20 cellular contexts compared by ENCODE assay signal in the genomic region with DNA sequence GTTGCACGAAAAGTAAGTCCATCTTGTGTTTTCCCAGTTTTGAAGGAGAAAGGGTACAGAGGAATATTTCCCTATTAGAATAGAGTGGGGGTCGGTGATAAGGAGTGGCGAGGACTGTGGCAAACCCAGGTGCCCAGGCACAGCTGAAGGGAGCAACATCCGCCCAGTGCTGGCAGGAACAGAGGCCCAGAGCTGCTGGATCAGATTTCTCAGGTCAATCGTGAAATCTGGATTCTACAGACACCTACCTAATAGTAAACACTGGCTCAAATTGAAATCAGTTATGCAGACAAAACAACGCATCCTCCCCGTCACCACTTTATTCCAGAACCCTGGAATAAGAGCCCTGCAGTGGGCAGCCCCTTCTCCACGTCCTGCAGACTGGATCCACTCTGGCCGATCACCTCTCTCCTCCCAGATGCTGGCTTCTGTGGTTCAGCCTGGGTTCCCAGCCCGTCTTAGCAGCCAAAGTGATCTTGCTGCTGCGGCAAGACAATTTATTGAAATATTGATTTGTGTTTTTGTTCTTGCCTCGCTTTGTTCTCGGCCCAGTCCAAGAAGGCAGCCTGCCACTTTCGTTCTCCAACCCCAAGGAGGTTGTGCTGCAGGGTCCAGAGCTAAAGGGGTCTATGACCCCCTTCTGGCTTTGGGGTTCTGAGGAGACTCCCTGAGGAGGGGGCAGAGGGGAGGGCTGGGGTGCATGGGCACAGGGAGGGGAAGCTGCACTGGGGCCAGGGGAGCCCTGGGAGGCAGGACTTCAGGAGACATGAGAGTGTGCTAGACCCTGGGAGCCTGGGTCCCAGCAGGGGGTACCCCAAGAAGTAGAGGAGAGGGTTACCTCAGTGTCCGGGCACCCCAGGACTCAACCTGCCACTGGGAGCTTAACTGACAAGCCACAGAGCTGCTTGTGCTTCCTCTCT.
DNase-seq lines count a peak whose midpoint lies in the region; ATAC-seq and TF ChIP-seq lines count a peak whose summit lies in the region.
"Had no signal": no experiment of that assay in that cellular context is flagged by ENCODE, and none has a peak within 500 bp of the region (broad histone marks: within the 10 kb centered on the region; RNA-seq: fewer than 3 reads in every experiment).

No MANE protein-coding gene starts in this region.

- no peak overlapping the region for H3K4me3 ChIP-seq in right atrium auricular region

- H3K36me3 ChIP-seq in right atrium auricular region = no peaks in the 10 kb centered on the region

- CTCF ChIA-PET in activated CD8-positive, alpha-beta T cell treated with anti-CD3 and anti-CD28 coated beads for 36 hours (lab: Charles Lee) = no interaction called here

- H3K27me3 Mint-ChIP-seq in endothelial cell (ENCODE audit: unreplicated experiment) = peaks cover 6% of the 10 kb centered on the region
- no peaks in the 10 kb centered on the region for H3K27me3 Mint-ChIP-seq in neural crest cell (ENCODE audit: low read depth)
- H3K27me3 Mint-ChIP-seq in activated CD8-positive, alpha-beta T cell treated with anti-CD3 and anti-CD28 coated beads for 36 hours = peaks cover 4% of the 10 kb centered on the region

- DNase-seq in left cardiac atrium = peak; percentile 11
- DNase-seq in right atrium auricular region (ENCODE audit: low spot score) = no peak
- no peak for DNase-seq in endothelial cell (ENCODE audit: low spot score)
- no peak for DNase-seq in neural crest cell (ENCODE audit: low read depth, low spot score)
- no peak for DNase-seq in activated CD8-positive, alpha-beta T cell treated with anti-CD3 and anti-CD28 coated beads for 36 hours
- DNase-seq in stimulated activated CD8-positive, alpha-beta memory T cell treated with anti-CD3 and anti-CD28 coated beads, Interleukin-4, amount 100 ng/mL, for 48 hours = no peak
- no peak for DNase-seq in SIG-M5 (lab: John Stamatoyannopoulos, UW)
- DNase-seq: ACHN; C1 segment of cervical spinal cord; DMS79 treated with DMSO at 0.1 percent for 48 hours; HFFc6; KG1; MV-4-11; NCI-H1417; NCI-H187; NCI-H2107; NCI-H510A; NCI-H748 treated with DMSO at 0.1 percent for 48 hours; NK-92 treated with Interleukin-12 subunit alpha and Interleukin-12 subunit beta, amount 100 ng/mL, for 24 hours; SHP77 had no signal

- H3K27ac Mint-ChIP-seq in endothelial cell (ENCODE audit: unreplicated experiment) (peak overlapping the region; percentile 36), neural crest cell (ENCODE audit: unreplicated experiment) (peak overlapping the region; percentile 32)
- H3K27ac Mint-ChIP-seq in activated CD8-positive, alpha-beta T cell treated with anti-CD3 and anti-CD28 coated beads for 36 hours = no peak overlapping the region
- H3K27ac Mint-ChIP-seq: HFFc6 had no signal

- peaks cover 0 to 15% of the 10 kb centered on the region in 2 donors for H3K4me1 ChIP-seq in right atrium auricular region

- H3K4me3 Mint-ChIP-seq in endothelial cell (ENCODE audit: unreplicated experiment) (no peak overlapping the region), neural crest cell (no peak overlapping the region)
- H3K4me3 Mint-ChIP-seq in activated CD8-positive, alpha-beta T cell treated with anti-CD3 and anti-CD28 coated beads for 36 hours = no peak overlapping the region
- H3K4me3 Mint-ChIP-seq: HFFc6 had no signal

- H3K27ac ChIP-seq in right atrium auricular region = no peak overlapping the region

- POLR2A ChIA-PET in activated CD8-positive, alpha-beta T cell treated with anti-CD3 and anti-CD28 coated beads for 36 hours (lab: Charles Lee) = no interaction called here

- intact Hi-C loops in left cardiac atrium (cut with DNase I) = no loop called here
- intact Hi-C loops in activated CD8-positive, alpha-beta T cell treated with anti-CD3 and anti-CD28 coated beads for 36 hours (cut with micrococcal nuclease) = no loop called here

- H3K9me3 Mint-ChIP-seq in endothelial cell (ENCODE audit: unreplicated experiment) (peaks cover 21% of the 10 kb centered on the region), neural crest cell (peaks cover 5% of the 10 kb centered on the region)
- H3K9me3 Mint-ChIP-seq in activated CD8-positive, alpha-beta T cell treated with anti-CD3 and anti-CD28 coated beads for 36 hours = peaks cover 6% of the 10 kb centered on the region

- no peak for TF ChIP-seq CTCF in right atrium auricular region (IDR thresholded peaks at IDR 0.05)
- no peak for TF ChIP-seq CTCF in endothelial cell (IDR thresholded peaks at IDR 0.05; ENCODE audit: unreplicated experiment)
- no peak for TF ChIP-seq CTCF in neural crest cell (conservative IDR thresholded peaks at IDR 0.05)
- no peak for TF ChIP-seq CTCF in activated CD8-positive, alpha-beta T cell treated with anti-CD3 and anti-CD28 coated beads for 36 hours (IDR thresholded peaks at IDR 0.05)

- no peak for ATAC-seq in left cardiac atrium
- ATAC-seq in activated CD8-positive, alpha-beta T cell treated with anti-CD3 and anti-CD28 coated beads for 36 hours = no peak

- H3K27me3 ChIP-seq in right atrium auricular region = no peaks in the 10 kb centered on the region

- H3K4me1 Mint-ChIP-seq in endothelial cell (ENCODE audit: unreplicated experiment) (no peaks in the 10 kb centered on the region), neural crest cell (no peaks in the 10 kb centered on the region)
- H3K4me1 Mint-ChIP-seq in activated CD8-positive, alpha-beta T cell treated with anti-CD3 and anti-CD28 coated beads for 36 hours (ENCODE audit: low read depth) = peaks cover 3% of the 10 kb centered on the region

- H3K9me3 ChIP-seq in right atrium auricular region = no peaks in the 10 kb centered on the region

- H3K36me3 Mint-ChIP-seq in endothelial cell (ENCODE audit: low read depth, unreplicated experiment) (peaks cover 13% of the 10 kb centered on the region), neural crest cell (ENCODE audit: low read depth) (no peaks in the 10 kb centered on the region)
- H3K36me3 Mint-ChIP-seq in activated CD8-positive, alpha-beta T cell treated with anti-CD3 and anti-CD28 coated beads for 36 hours (ENCODE audit: low read depth) = no peaks in the 10 kb centered on the region
